In genomic region chr3:14466179-14466903, GRCh38 we compare ENCODE assay signal across 22 cellular contexts.
A peak's percentile ranks its signal among the peaks of the same experiment; 100 is the strongest.
DNase-seq lines count a peak whose midpoint lies in the region; ATAC-seq, FAIRE-seq and TF ChIP-seq lines count a peak whose summit lies in the region.
"Had no signal": no experiment of that assay in that cellular context is flagged by ENCODE, and none has a peak within 500 bp of the region (broad histone marks: within the 10 kb centered on the region; RNA-seq: fewer than 3 reads in every experiment).

No MANE protein-coding gene starts in this region.

- H3K9ac ChIP-seq in HepG2 (ENCODE audit: insufficient read depth, low read depth, low read length) (no peak overlapping the region), kidney (ENCODE audit: low read length in 2 of 2) (no peak overlapping the region)

- no peaks in the 10 kb centered on the region for H4K20me1 ChIP-seq in HepG2 (ENCODE audit: insufficient read depth, low read length)

- FAIRE-seq in HepG2 (lab: Jason Lieb, UNC) (no peak), kidney (lab: Jason Lieb, UNC) (no peak)
- FAIRE-seq: D721Med, G401.6, GM12891, GM18507, H54 had no signal

- H3K4me3 ChIP-seq in HepG2 (replicated peaks in 1 of 3; ENCODE audit: insufficient read depth in 1 of 3, low read depth in 2 of 3, low read length in 3 of 3) (no peak overlapping the region), right lobe of liver (no peak overlapping the region), kidney (ENCODE audit: low read length in 2 of 2) (no peak overlapping the region)
- H3K4me3 ChIP-seq: GM23338 had no signal

- H3K9me3 ChIP-seq in HepG2 (ENCODE audit: low read length) (no peaks in the 10 kb centered on the region), right lobe of liver (no peaks in the 10 kb centered on the region), kidney (ENCODE audit: control insufficient read depth in 1 of 2, low read length in 2 of 2) (no peaks in the 10 kb centered on the region)
- H3K9me3 ChIP-seq: BE2C, Caco-2 had no signal

- no peak overlapping the region for H3K27ac Mint-ChIP-seq in stimulated activated naive B cell treated with anti-CD40 and anti-IgM and Interleukin-4, amounts not matched to agents 10 μg/mL and 1 μg/mL and 100 μg/mL, for 72 hours
- H3K27ac Mint-ChIP-seq: CD4-positive, alpha-beta T cell; HFFc6 had no signal

- 95% methylated on average over 22 of the region's 23 CpGs for WGBS in HepG2 (ENCODE audit: low lambda C conversion rate)
- 89% methylated on average over 12 of the region's 23 CpGs for WGBS in right lobe of liver (ENCODE audit: insufficient coverage, low coverage, low lambda C conversion rate, missing lambda C conversion rate)

- no peaks in the 10 kb centered on the region for H3K27me3 Mint-ChIP-seq in stimulated activated naive B cell treated with anti-CD40 and anti-IgM and Interleukin-4, amounts not matched to agents 10 μg/mL and 1 μg/mL and 100 μg/mL, for 72 hours
- H3K27me3 Mint-ChIP-seq: CD4-positive, alpha-beta T cell had no signal

- POLR2A ChIA-PET in HepG2 (lab: Yijun Ruan, JAX), result no interaction called here

- H3K27ac ChIP-seq in HepG2 (ENCODE audit: extremely low read length, insufficient read depth, low read length) (no peak overlapping the region), right lobe of liver (no peak overlapping the region), kidney (ENCODE audit: low read depth in 2 of 2, low read length in 2 of 2) (no peak overlapping the region)

- DNase-seq in HepG2 (ENCODE audit: low spot score) (no peak), right lobe of liver (no peak), kidney (peak; percentile 58), sciatic nerve (ENCODE audit: low spot score) (peak; percentile 53), GM19240 (ENCODE audit: insufficient read length, low spot score) (no peak)
- no peak for DNase-seq in stimulated activated naive B cell treated with anti-CD40 and anti-IgM and Interleukin-4, amounts not matched to agents 10 μg/mL and 1 μg/mL and 100 μg/mL, for 72 hours
- DNase-seq: ACHN; BE2C; C1 segment of cervical spinal cord; Caco-2; CD4-positive, alpha-beta T cell; HCEC 1CT; HFFc6; KBM-7 had no signal

- H3K4me1 ChIP-seq in HepG2 (ENCODE audit: insufficient read depth, low read length) (no peaks in the 10 kb centered on the region), right lobe of liver (no peaks in the 10 kb centered on the region), kidney (ENCODE audit: control insufficient read depth in 1 of 2, insufficient read depth in 1 of 2, low read depth in 1 of 2, low read length in 2 of 2) (peaks cover 11 to 19% of the 10 kb centered on the region in 2 donors)
- H3K4me1 ChIP-seq: BE2C, Caco-2 had no signal

- H3K36me3 ChIP-seq in HepG2 (replicated peaks in 1 of 2; ENCODE audit: control insufficient read depth in 1 of 2, insufficient read depth in 2 of 2, low read length in 2 of 2) (peaks cover 12 to 51% of the 10 kb centered on the region in 2 experiments; a peak in 4 of 5 replicates), right lobe of liver (no peaks in the 10 kb centered on the region), kidney (ENCODE audit: control insufficient read depth in 1 of 2, insufficient read depth in 2 of 2, low read length in 2 of 2) (peaks cover 9 to 30% of the 10 kb centered on the region in 2 donors)

- no peak for TF ChIP-seq POLR2A in HepG2 (IDR thresholded peaks at IDR 0.05; ENCODE audit: insufficient read depth in 1 of 2, low read depth in 2 of 2, low read length in 2 of 2)
- no peak for TF ChIP-seq POLR2A in right lobe of liver (IDR thresholded peaks at IDR 0.05)

- H3K36me3 Mint-ChIP-seq in stimulated activated naive B cell treated with anti-CD40 and anti-IgM and Interleukin-4, amounts not matched to agents 10 μg/mL and 1 μg/mL and 100 μg/mL, for 72 hours, result peaks cover 41 to 53% of the 10 kb centered on the region in 2 donors

- no peaks in the 10 kb centered on the region for H3K9me3 Mint-ChIP-seq in stimulated activated naive B cell treated with anti-CD40 and anti-IgM and Interleukin-4, amounts not matched to agents 10 μg/mL and 1 μg/mL and 100 μg/mL, for 72 hours
- H3K9me3 Mint-ChIP-seq: CD4-positive, alpha-beta T cell; GM23338; HFFc6 had no signal

- intact Hi-C loops in HepG2 (cut with micrococcal nuclease; ENCODE audit: unreplicated experiment), result no loop called here
- intact Hi-C loops in right lobe of liver (cut with DNase I), result loop anchor here (5.0 to 10.0 kb wide), 3 partner anchors 204 to 572 kb away; no protein-coding TSS in a partner anchor
- intact Hi-C loops in kidney (cut with DNase I), result loop anchor here (5.0 kb wide), 2 partner anchors 199 to 264 kb away; no protein-coding TSS in a partner anchor
- intact Hi-C loops in sciatic nerve (cut with DNase I), result loop anchor here (5.0 kb wide), 2 partner anchors 204 to 264 kb away; no protein-coding TSS in a partner anchor

- no peaks in the 10 kb centered on the region for H3K79me2 ChIP-seq in HepG2 (ENCODE audit: insufficient read depth, low read length)

- in situ Hi-C loops in HepG2 (cut with HindIII; ENCODE audit: extremely low pct_ligation_motif_present, low pct_unique_long_range_greater_than_20kb), result loop anchor here (10.0 kb wide), 2 partner anchors 262 to 572 kb away; no protein-coding TSS in a partner anchor

- no peak overlapping the region for H3K4me3 Mint-ChIP-seq in stimulated activated naive B cell treated with anti-CD40 and anti-IgM and Interleukin-4, amounts not matched to agents 10 μg/mL and 1 μg/mL and 100 μg/mL, for 72 hours
- H3K4me3 Mint-ChIP-seq: CD4-positive, alpha-beta T cell; GM23338; HFFc6 had no signal

- H2AFZ ChIP-seq in HepG2 (ENCODE audit: low read length), result no peak overlapping the region
- H2AFZ ChIP-seq: GM23338 had no signal

- no peak overlapping the region for H3K4me2 ChIP-seq in HepG2 (ENCODE audit: low read depth, low read length)
- H3K4me2 ChIP-seq: GM23338 had no signal

- ATAC-seq in HepG2 (no peak), right lobe of liver (no peak), sciatic nerve (no peak), HG03139 (IDR thresholded peaks at IDR 0.05; ENCODE audit: unreplicated experiment) (no peak)
- no peak for ATAC-seq in stimulated activated naive B cell treated with anti-CD40 and anti-IgM and Interleukin-4, amounts not matched to agents 10 μg/mL and 1 μg/mL and 100 μg/mL, for 72 hours (replicated peaks)
- ATAC-seq: GM23338 had no signal

- CTCF ChIA-PET in HepG2 (lab: Yijun Ruan, JAX; ENCODE audit: low intra/inter-chr PET ratio, low total read pairs), result interaction anchor here (2.9 kb wide), 1 partner anchor 205 kb away, joined by 33 read pairs; no protein-coding TSS in a partner anchor

- BruUV-seq in HepG2 (replicated peaks; lab: Mats Ljungman, UMichigan), result no TSS peak

- TF ChIP-seq CTCF in HepG2 (CRISPR knock-in tag; IDR thresholded peaks at IDR 0.05) (no peak), right lobe of liver (IDR thresholded peaks at IDR 0.05) (no peak), kidney (IDR thresholded peaks at IDR 0.05; ENCODE audit: borderline replicate concordance, extremely low read depth, insufficient read depth) (no peak)

- H3K27me3 ChIP-seq in HepG2 (ENCODE audit: control insufficient read depth in 1 of 2, insufficient read depth in 2 of 2, low read length in 2 of 2) (no peaks in the 10 kb centered on the region), right lobe of liver (no peaks in the 10 kb centered on the region)
- H3K27me3 ChIP-seq: BE2C had no signal

- TF ChIP-seq EP300 in HepG2 (IDR thresholded peaks at IDR 0.05; ENCODE audit: low read depth in 2 of 2, low read length in 2 of 2) (no peak), HepG2 (CRISPR knock-in tag; IDR thresholded peaks at IDR 0.05; ENCODE audit: borderline replicate concordance) (no peak), Ishikawa (IDR thresholded peaks at IDR 0.05; ENCODE audit: borderline replicate concordance) (no peak)

- TF ChIP-seq RAD21 in HepG2 (CRISPR knock-in tag; IDR thresholded peaks at IDR 0.05) (no peak), Ishikawa (IDR thresholded peaks at IDR 0.05; ENCODE audit: low read depth) (no peak)

- H3K4me1 Mint-ChIP-seq in stimulated activated naive B cell treated with anti-CD40 and anti-IgM and Interleukin-4, amounts not matched to agents 10 μg/mL and 1 μg/mL and 100 μg/mL, for 72 hours, result peaks cover 13 to 23% of the 10 kb centered on the region in 2 donors

TF ChIP-seq in HepG2, 621 proteins besides CTCF, POLR2A, EP300 and RAD21:
- no peak for TF ChIP-seq ZGPAT (CRISPR knock-in tag; IDR thresholded peaks at IDR 0.05)
- peak; percentile 25 for TF ChIP-seq AGO2 (optimal IDR thresholded peaks at IDR 0.05; ENCODE audit: low read depth, low read length)

TF ChIP-seq in Ishikawa, 13 proteins besides CTCF, POLR2A, EP300 and RAD21:
- TF ChIP-seq CREB1 (IDR thresholded peaks at IDR 0.05; ENCODE audit: low read depth) (no peak), REST (IDR thresholded peaks at IDR 0.05; ENCODE audit: low read depth) (0 out of 2 replicates have a peak, but pooled peaks have one; percentile 21)
TF ChIP-seq in Ishikawa: peak in this region for 1.

Comparison
In these comparisons a context has a peak if more than half of its experiments do, and no peak if none do; other contexts are left out.
1. DNase-seq: peak in kidney (single experiment) and sciatic nerve (single experiment); none in HepG2 (single experiment), right lobe of liver (0 of 3), stimulated activated naive B cell treated with anti-CD40 and anti-IgM and Interleukin-4, amounts not matched to agents 10 μg/mL and 1 μg/mL and 100 μg/mL, for 72 hours (single experiment) and GM19240 (single experiment).